1 cellular context compared by ENCODE assay signal in genomic region chr17:996554-997344, GRCh38.
TF ChIP-seq lines count a peak whose summit lies in the region.

TSS of gene TIMM22 (plus strand) at chr17:997129. CDS start at chr17:997143, 14 bp downstream.

TF ChIP-seq in K562, 482 proteins besides CTCF, POLR2A, EP300 and RAD21 (continued from another document and continues in another):
- TF ChIP-seq MYBL2 (IDR thresholded peaks at IDR 0.05; ENCODE audit: low read depth) (no peak), MYBL2 (CRISPR knock-in tag; IDR thresholded peaks at IDR 0.05; ENCODE audit: borderline replicate concordance) (no peak), HIVEP1 (CRISPR knock-in tag; IDR thresholded peaks at IDR 0.05) (no peak), GABPB1 (CRISPR knock-in tag; IDR thresholded peaks at IDR 0.05) (peak; percentile 76), CREM (IDR thresholded peaks at IDR 0.05; ENCODE audit: low read depth) (peak; percentile 96), CREB3 (tag; conservative IDR thresholded peaks at IDR 0.05; ENCODE audit: low read depth) (peak; percentile 82; the same call in 1 of the 2 replicates), ZNF263 (CRISPR knock-in tag; IDR thresholded peaks at IDR 0.05; ENCODE audit: borderline replicate concordance) (no peak), PCBP2 (IDR thresholded peaks at IDR 0.05; ENCODE audit: low read depth, low read length, poor library complexity, severe bottlenecking) (no peak), SMC3 (conservative IDR thresholded peaks at IDR 0.05; ENCODE audit: insufficient read depth, low read depth, low read length) (peak; percentile 60), SMARCA4 (IDR thresholded peaks at IDR 0.05) (no peak), SETDB1 (IDR thresholded peaks at IDR 0.05; ENCODE audit: low read length) (no peak), SIX5 (IDR thresholded peaks at IDR 0.05; ENCODE audit: borderline replicate concordance in 1 of 2, insufficient read depth in 1 of 2, low read depth in 1 of 2, low read length in 2 of 2) (peak; percentile 73 to 75), ZKSCAN1 (IDR thresholded peaks at IDR 0.05; ENCODE audit: low read depth, low read length) (no peak), RFX7 (CRISPR knock-in tag; IDR thresholded peaks at IDR 0.05) (no peak), HCFC1 (IDR thresholded peaks at IDR 0.05; ENCODE audit: low read depth, low read length) (peak; percentile 87), ZNF431 (CRISPR knock-in tag; IDR thresholded peaks at IDR 0.05) (no peak), GTF3C2 (IDR thresholded peaks at IDR 0.05; ENCODE audit: borderline replicate concordance, extremely low read depth, insufficient read length) (no peak), PML (IDR thresholded peaks at IDR 0.05; ENCODE audit: low read length) (peak; percentile 34; the same call in 1 of the 2 replicates), SREBF1 (IDR thresholded peaks at IDR 0.05; ENCODE audit: borderline replicate concordance, low read depth, low read length) (no peak), RFX1 (IDR thresholded peaks at IDR 0.05) (peak; percentile 41), RUNX1 (IDR thresholded peaks at IDR 0.05; ENCODE audit: low read depth) (no peak), ZNF512 (tag; IDR thresholded peaks at IDR 0.05) (no peak), PHB2 (IDR thresholded peaks at IDR 0.05; ENCODE audit: low read depth) (no peak), POLR3G (IDR thresholded peaks at IDR 0.05; ENCODE audit: extremely low read depth, insufficient read length, insufficient replicate concordance) (no peak), CC2D1A (IDR thresholded peaks at IDR 0.05) (peak; percentile 13; the same call in 1 of the 2 replicates), MLX (CRISPR knock-in tag; conservative IDR thresholded peaks at IDR 0.05) (no peak), PHF8 (IDR thresholded peaks at IDR 0.05; ENCODE audit: borderline replicate concordance, low read length) (peak; percentile 98), FOXP1 (CRISPR knock-in tag; IDR thresholded peaks at IDR 0.05) (no peak), ZNF766 (CRISPR knock-in tag; conservative IDR thresholded peaks at IDR 0.05) (peak; percentile 75), ARID1B (IDR thresholded peaks at IDR 0.05) (peak; percentile 54), VEZF1 (CRISPR knock-in tag; IDR thresholded peaks at IDR 0.05) (peak; percentile 55; the same call in 1 of the 2 replicates), EZH2 (IDR thresholded peaks at IDR 0.05; ENCODE audit: borderline replicate concordance, low read depth, low read length) (no peak), RB1 (IDR thresholded peaks at IDR 0.05; ENCODE audit: low read depth) (peak; percentile 87), CREBBP (IDR thresholded peaks at IDR 0.05; ENCODE audit: low read depth, low read length) (no peak), EP400 (IDR thresholded peaks at IDR 0.05) (peak; percentile 92), JUND (IDR thresholded peaks at IDR 0.05; ENCODE audit: borderline replicate concordance, low read depth, low read length) (peak; percentile 36; the same call in 1 of the 2 replicates), JUND (tag; IDR thresholded peaks at IDR 0.05; ENCODE audit: borderline replicate concordance, low read depth, low read length) (peak; percentile 20; the same call in 1 of the 3 replicates), TFAP4 (CRISPR knock-in tag; IDR thresholded peaks at IDR 0.05; ENCODE audit: borderline replicate concordance) (peak; percentile 70), BCL6 (CRISPR knock-in tag; IDR thresholded peaks at IDR 0.05) (no peak), ARID3B (CRISPR knock-in tag; IDR thresholded peaks at IDR 0.05; ENCODE audit: borderline replicate concordance) (0 out of 2 replicates have a peak, but pooled peaks have one; percentile 24), OTX1 (CRISPR knock-in tag; IDR thresholded peaks at IDR 0.05) (no peak), E2F5 (CRISPR knock-in tag; IDR thresholded peaks at IDR 0.05) (no peak), MTA1 (IDR thresholded peaks at IDR 0.05; ENCODE audit: borderline replicate concordance) (no peak), HNRNPK (IDR thresholded peaks at IDR 0.05; ENCODE audit: low read depth, low read length, poor library complexity, severe bottlenecking) (no peak), CAMTA2 (CRISPR knock-in tag; conservative IDR thresholded peaks at IDR 0.05) (no peak), ZNF740 (CRISPR knock-in tag; IDR thresholded peaks at IDR 0.05) (0 out of 2 replicates have a peak, but pooled peaks have one; percentile 14), ZNF740 (tag; IDR thresholded peaks at IDR 0.05) (no peak), HBP1 (CRISPR knock-in tag; IDR thresholded peaks at IDR 0.05) (no peak), BCLAF1 (IDR thresholded peaks at IDR 0.05; ENCODE audit: borderline replicate concordance in 1 of 2, control insufficient read depth in 1 of 2, low read depth in 2 of 2, low read length in 1 of 2) (no peak), MXI1 (IDR thresholded peaks at IDR 0.05; ENCODE audit: low read depth, low read length) (no peak), TCF7 (IDR thresholded peaks at IDR 0.05; ENCODE audit: borderline replicate concordance) (no peak)
